In the genomic region with DNA sequence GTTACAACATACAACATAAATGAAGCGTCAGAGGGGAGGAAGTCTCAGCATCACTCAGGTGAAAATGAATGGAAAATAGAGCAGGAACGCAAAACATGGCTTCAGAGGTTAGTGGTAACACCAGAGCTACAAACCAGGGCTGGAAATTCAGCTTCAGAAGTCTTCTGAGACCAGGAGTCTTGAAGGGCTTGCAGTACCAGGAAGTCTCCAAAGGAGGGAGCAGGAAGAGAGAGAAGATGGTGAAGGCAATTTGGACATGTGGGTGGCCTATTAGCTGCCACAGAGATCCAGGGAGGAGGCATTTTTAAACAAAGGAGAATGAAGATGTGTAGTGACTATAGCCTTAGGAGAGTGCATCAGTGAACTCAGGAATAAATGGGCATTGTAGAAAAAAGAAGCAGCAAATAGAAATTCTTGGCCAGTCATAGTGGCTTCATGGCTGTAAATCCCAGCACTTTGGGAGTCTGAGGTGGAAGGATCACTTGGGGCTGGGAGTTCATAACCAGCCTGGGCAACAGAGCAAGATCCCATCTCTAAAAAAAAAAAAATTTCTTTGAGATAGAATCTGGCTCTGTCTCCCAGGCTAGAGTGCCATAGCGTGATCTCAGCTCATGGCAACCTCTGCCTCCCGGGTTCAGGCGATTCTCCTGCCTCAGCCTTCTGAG, we compare ENCODE assay signal across 1 cellular context.
TF ChIP-seq lines count a peak whose summit lies in the region.

No MANE protein-coding gene starts in this region.

TF ChIP-seq in IMR-90, 13 proteins besides CTCF, POLR2A, EP300 and RAD21:
- TF ChIP-seq SMC3 (IDR thresholded peaks at IDR 0.05; ENCODE audit: low read depth, low read length) = peak; percentile 76
- TF ChIP-seq MAZ (IDR thresholded peaks at IDR 0.05; ENCODE audit: borderline replicate concordance, low read depth, low read length) = no peak
- TF ChIP-seq MAFK (IDR thresholded peaks at IDR 0.05; ENCODE audit: low read depth, low read length) = no peak
